In the genomic region with DNA sequence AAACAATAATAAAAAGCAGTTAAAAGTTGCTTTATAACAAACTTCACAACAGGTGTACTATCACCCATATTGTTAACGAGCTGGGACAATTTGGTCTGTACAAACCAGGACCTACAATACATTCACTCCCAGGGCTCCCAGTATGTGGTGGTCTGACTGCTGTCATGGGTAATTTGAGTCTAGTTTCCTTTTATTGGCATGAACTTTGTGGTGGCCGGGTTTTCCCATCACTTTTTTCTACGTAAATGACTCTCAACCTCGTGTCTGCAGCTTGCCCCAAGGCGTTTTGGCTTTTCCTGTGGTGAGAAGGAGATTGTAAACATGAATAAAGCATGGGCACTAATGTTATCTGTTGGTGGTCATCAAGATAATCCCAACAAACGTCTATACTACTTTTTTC, we compare ENCODE assay signal across 1 cellular context.
TF ChIP-seq lines count a peak whose summit lies in the region.

No MANE protein-coding gene starts in this region.

TF ChIP-seq in HEK293T, 16 proteins besides CTCF, POLR2A, EP300 and RAD21 (continued from another document):
- no peak for TF ChIP-seq SUZ12 (IDR thresholded peaks at IDR 0.05)
- no peak for TF ChIP-seq FOXK2 (IDR thresholded peaks at IDR 0.05)
TF ChIP-seq in HEK293T: peak in this region for 0.
